In the genomic region with DNA sequence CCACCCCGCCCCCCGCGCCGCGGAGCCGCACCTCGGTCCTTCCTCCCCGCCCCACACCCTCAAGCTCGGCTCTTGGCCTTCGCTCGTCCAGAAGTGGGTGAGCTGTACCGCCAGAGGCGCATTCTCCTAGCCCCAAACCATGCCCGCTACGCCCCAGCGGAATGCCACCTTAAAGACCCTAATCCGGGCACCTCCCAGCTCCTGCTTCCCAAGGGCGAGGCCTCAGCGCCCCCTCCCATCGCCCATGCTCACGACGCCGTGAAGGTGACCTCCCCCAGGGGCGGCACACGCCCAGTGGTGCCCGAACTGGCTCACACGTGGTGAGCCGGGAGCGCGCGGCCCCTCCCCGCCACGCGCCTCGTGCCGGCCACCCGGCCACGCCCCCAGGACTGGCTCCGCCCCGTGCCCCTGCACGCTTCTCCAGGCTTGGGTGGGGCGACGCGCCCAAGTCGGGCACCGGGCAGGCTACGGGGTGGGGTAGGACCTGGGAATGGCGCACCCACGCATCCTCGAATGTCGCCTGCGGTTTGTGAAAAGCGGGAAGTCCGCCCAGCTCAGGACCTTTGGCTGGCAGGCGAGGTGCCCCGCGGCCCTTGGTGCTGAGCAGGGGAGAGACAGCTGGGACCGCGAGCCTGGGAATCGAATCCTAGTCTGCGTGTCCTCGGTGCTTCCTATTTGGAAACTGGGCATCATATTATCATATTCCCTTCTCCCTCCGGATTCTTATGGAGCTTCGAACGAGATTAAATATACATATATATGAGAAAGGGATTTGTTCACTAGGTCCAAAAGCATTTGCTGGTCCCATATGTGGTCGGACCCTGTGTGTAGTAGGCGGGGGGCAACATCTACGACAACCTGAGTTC, we compare ENCODE assay signal across 8 cellular contexts. TPM values are rescaled to one million over a fixed set of nuclear protein-coding genes. Genes with fewer than 3 reads are reported as not detected.
DNase-seq lines count a peak whose midpoint lies in the region; ATAC-seq and TF ChIP-seq lines count a peak whose summit lies in the region.

No MANE protein-coding gene starts in this region.

- 0 to 1% methylated on average over 51 to 52 of the region's 68 CpGs for WGBS in lower leg skin, 2 donors

- DNase-seq in CD1c-positive myeloid dendritic cell (ENCODE audit: extremely low spot score) (peak; percentile 97), NCI-H526 (lab: John Stamatoyannopoulos, UW) (peak; percentile 90 to 98), dermis blood vessel endothelial cell (peak; percentile 93), lower leg skin (ENCODE audit: low spot score in 2 of 2) (peak; percentile 86 to 98)
- peak; percentile 81 to 85 for DNase-seq in activated CD4-positive, alpha-beta T cell treated with anti-CD3 and anti-CD28 coated beads, Interleukin-2, amount 50 U/mL, for 24 hours (ENCODE audit: low read depth in 1 of 2, low spot score in 1 of 2)
- DNase-seq in stimulated activated CD4-positive, alpha-beta T cell treated with anti-CD3 and anti-CD28 coated beads, Interleukin-4, amount 100 ng/mL, for 4 hours = peak; percentile 89 to 95

- ATAC-seq in GM19328 (IDR thresholded peaks at IDR 0.05; ENCODE audit: unreplicated experiment) (peak; percentile 47), HG03469 (IDR thresholded peaks at IDR 0.05; ENCODE audit: unreplicated experiment) (peak; percentile 42)

- peak overlapping the region; percentile 39 for H3K4me3 ChIP-seq in lower leg skin (ENCODE audit: low read depth, poor library complexity, severe bottlenecking)

- no peak for TF ChIP-seq CTCF in lower leg skin (IDR thresholded peaks at IDR 0.05)

- TF ChIP-seq POLR2A in lower leg skin (IDR thresholded peaks at IDR 0.05) = no peak

- intact Hi-C loops in lower leg skin (cut with DNase I; ENCODE audit: low total_unique reads) = no loop called here

RNA-seq across cellular contexts. Expression of a gene that starts 0.9 kb away (rescaled TPM):
- total RNA-seq in dermis blood vessel endothelial cell (4.4 and 8.1 TPM in 2 replicates), lower leg skin (1 to 10 TPM; 4.7 to 9.9 (median 5.4) TPM)

RNA-seq across cellular contexts. Expression of a gene that starts 22.5 kb away (rescaled TPM):
- total RNA-seq in dermis blood vessel endothelial cell (18.0 and 40.2 TPM in 2 replicates), lower leg skin (10 to 100 TPM in 2 of 4 donors, 1 to 10 TPM in 2; 4.4 to 16.6 (median 9.9) TPM)

RNA-seq across cellular contexts. Expression of a gene that starts 27.0 kb away (rescaled TPM):
- total RNA-seq in dermis blood vessel endothelial cell = 18.8 and 23.8 TPM in 2 replicates
- 10 to 100 TPM in 1 of 4 donors, 1 to 10 TPM in 3; 7.3 to 10.8 (median 9.2) TPM for total RNA-seq in lower leg skin

RNA-seq across cellular contexts. Expression of a gene that starts 33.9 kb away (rescaled TPM):
- 3.2 and 6.7 TPM in 2 replicates for total RNA-seq in dermis blood vessel endothelial cell
- under 1 TPM in 3 of 4 donors, not detected in 1; 0.36 to 0.59 (median 0.52) TPM for total RNA-seq in lower leg skin

RNA-seq across cellular contexts. Expression of a gene that starts 56.1 kb away (rescaled TPM):
- 49.2 and 62.1 TPM in 2 replicates for total RNA-seq in dermis blood vessel endothelial cell
- total RNA-seq in lower leg skin = 10 to 100 TPM; 20.6 to 35.2 (median 27.5) TPM

Comparison
In these comparisons a context has a peak if more than half of its experiments do, and no peak if none do; other contexts are left out.
1. Peak in every context shown above with its lines: DNase-seq, ATAC-seq and H3K4me3 ChIP-seq.